Comparison of ENCODE assay signal across 8 cellular contexts in the genomic region with DNA sequence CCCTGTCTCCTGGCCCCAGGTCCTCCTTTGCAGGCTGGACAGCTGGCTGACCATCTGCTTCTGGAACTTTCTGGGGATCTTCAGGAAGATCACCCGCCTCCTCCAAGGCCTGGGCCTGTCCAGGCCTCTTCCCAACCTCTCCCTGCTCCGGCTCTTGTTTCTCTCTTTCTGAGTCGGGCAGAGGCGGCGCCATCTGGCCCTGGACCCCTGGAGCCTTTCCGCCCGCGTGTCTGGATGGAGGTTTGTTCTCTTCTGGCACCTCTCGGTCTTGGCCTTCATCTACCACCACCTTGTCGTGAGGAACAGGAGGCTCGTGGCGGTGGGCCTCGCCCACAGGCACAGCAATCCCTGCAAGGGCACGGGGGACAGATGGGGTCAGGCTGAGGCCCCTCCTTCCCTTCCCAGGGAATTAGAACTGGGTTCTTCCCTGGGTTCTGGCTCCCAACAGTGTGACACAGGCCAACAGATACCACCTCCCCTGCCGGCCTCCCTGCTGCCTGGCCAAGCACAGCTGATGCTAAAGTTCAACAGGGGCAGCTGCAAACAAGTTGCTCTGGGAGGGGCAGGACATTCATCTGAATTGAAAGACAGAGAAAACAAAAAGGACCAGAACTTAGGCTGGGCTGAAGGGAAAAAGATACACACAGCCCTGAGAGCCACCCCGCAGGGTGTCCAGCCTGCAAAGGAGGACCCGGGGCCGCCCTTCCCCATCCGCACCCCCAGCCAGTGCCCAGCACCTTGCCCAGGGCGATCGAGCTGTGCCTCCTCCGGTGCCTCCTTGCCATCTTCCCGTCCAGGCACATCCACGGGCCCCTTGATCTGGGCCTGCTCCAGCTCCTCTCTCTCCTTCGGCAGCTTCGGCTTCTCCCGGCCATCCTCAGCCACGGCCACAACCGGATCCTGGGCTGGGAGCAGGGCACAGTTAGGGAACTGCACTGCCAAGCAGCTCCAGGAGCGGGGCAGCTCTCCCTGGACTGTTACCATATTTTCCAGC. TPM values are rescaled to one million over a fixed set of nuclear protein-coding genes. Genes with fewer than 3 reads are reported as not detected.
DNase-seq lines count a peak whose midpoint lies in the region; ATAC-seq and TF ChIP-seq lines count a peak whose summit lies in the region.

No MANE protein-coding gene starts in this region.

- H3K79me2 ChIP-seq in OCI-LY3 (ENCODE audit: low read length) = no peaks in the 10 kb centered on the region

- intact Hi-C loops in vagina (cut with DNase I) = loop anchor here (10.0 kb wide), 1 partner anchor 342 kb away; no protein-coding TSS in a partner anchor

- DNase-seq in DMS 273 (lab: John Stamatoyannopoulos, UW; ENCODE audit: unreplicated experiment) (peak; percentile 96), islet precursor cell (no peak), vagina (ENCODE audit: extremely low spot score in 2 of 2) (no peak)
- no peak for DNase-seq in effector CD8-positive, alpha-beta T cell (lab: John Stamatoyannopoulos, UW)

- no peak for TF ChIP-seq CTCF in OCI-LY3 (IDR thresholded peaks at IDR 0.05; ENCODE audit: low read depth, low read length)
- no peak for TF ChIP-seq CTCF in vagina (IDR thresholded peaks at IDR 0.05)

- peaks cover 8 to 49% (median 40%) of the 10 kb centered on the region in 11 experiments for H3K36me3 ChIP-seq in BLaER1 treated with 17β-estradiol and CSF1 and Interleukin-3, amounts not matched to agents 10 nM and 100 nM
- peaks cover 23% of the 10 kb centered on the region for H3K36me3 ChIP-seq in OCI-LY3 (replicated peaks; ENCODE audit: low read depth, low read length)
- peaks cover 0 to 12% of the 10 kb centered on the region in 2 donors for H3K36me3 ChIP-seq in vagina

- H3K27me3 ChIP-seq in BLaER1 treated with 17β-estradiol and CSF1 and Interleukin-3, amounts not matched to agents 10 nM and 100 nM = peaks cover 0 to 3% (median 0%) of the 10 kb centered on the region in 11 experiments; a peak in 2 of 22 replicates
- H3K27me3 ChIP-seq in OCI-LY3 (ENCODE audit: low read depth, low read length) = no peaks in the 10 kb centered on the region
- H3K27me3 ChIP-seq in layer of hippocampus (ENCODE audit: control insufficient read depth, insufficient read depth, low read length) = no peaks in the 10 kb centered on the region
- no peaks in the 10 kb centered on the region for H3K27me3 ChIP-seq in vagina

- peaks cover 60 to 92% (median 76%) of the 10 kb centered on the region in 11 experiments; a peak in 21 of 22 replicates for H4K20me1 ChIP-seq in BLaER1 treated with 17β-estradiol and CSF1 and Interleukin-3, amounts not matched to agents 10 nM and 100 nM
- H4K20me1 ChIP-seq in OCI-LY3 (ENCODE audit: insufficient read depth, low read length) = peaks cover 27% of the 10 kb centered on the region

- peak overlapping the region in 9 of 11 experiments; percentile 35 to 77 (median 64); a peak in 17 of 22 replicates for H3K4me2 ChIP-seq in BLaER1 treated with 17β-estradiol and CSF1 and Interleukin-3, amounts not matched to agents 10 nM and 100 nM
- H3K4me2 ChIP-seq in OCI-LY3 (ENCODE audit: low read length) = 0 out of 2 replicates have a peak overlapping the region, but pooled peaks have one; percentile 4

- TF ChIP-seq POLR2A in vagina (IDR thresholded peaks at IDR 0.05) = no peak

- peaks cover 21 to 76% (median 63%) of the 10 kb centered on the region in 10 experiments for H3K4me1 ChIP-seq in BLaER1 treated with 17β-estradiol and CSF1 and Interleukin-3, amounts not matched to agents 10 nM and 100 nM
- peaks cover 12% of the 10 kb centered on the region for H3K4me1 ChIP-seq in OCI-LY3 (ENCODE audit: low read length)
- peaks cover 24% of the 10 kb centered on the region for H3K4me1 ChIP-seq in vagina

- H3K9ac ChIP-seq in BLaER1 treated with 17β-estradiol and CSF1 and Interleukin-3, amounts not matched to agents 10 nM and 100 nM = peak overlapping the region in 10 of 11 experiments; percentile 17 to 57 (median 36); a peak in 16 of 22 replicates
- no peak overlapping the region for H3K9ac ChIP-seq in OCI-LY3 (ENCODE audit: low read length)

- no peak overlapping the region for H3K4me3 ChIP-seq in BLaER1 treated with 17β-estradiol and CSF1 and Interleukin-3, amounts not matched to agents 10 nM and 100 nM
- H3K4me3 ChIP-seq in OCI-LY3 (ENCODE audit: low read length) (no peak overlapping the region), vagina (no peak overlapping the region)

- H3K9me3 ChIP-seq in BLaER1 treated with 17β-estradiol and CSF1 and Interleukin-3, amounts not matched to agents 10 nM and 100 nM (replicated peaks in 1 of 11) = peaks cover 0 to 10% (median 0%) of the 10 kb centered on the region in 11 experiments; a peak in 6 of 22 replicates
- H3K9me3 ChIP-seq in OCI-LY3 (ENCODE audit: insufficient read depth, low read length) = no peaks in the 10 kb centered on the region
- no peaks in the 10 kb centered on the region for H3K9me3 ChIP-seq in vagina

- H3K27ac ChIP-seq in BLaER1 treated with 17β-estradiol and CSF1 and Interleukin-3, amounts not matched to agents 10 nM and 100 nM = peak overlapping the region in 2 of 11 experiments; percentile 27 to 38; a peak in 4 of 22 replicates
- H3K27ac ChIP-seq in OCI-LY3 (ENCODE audit: low read length) = no peak overlapping the region; the same call in 1 of the 2 replicates
- H3K27ac ChIP-seq in layer of hippocampus (ENCODE audit: low read depth, low read length) = peak overlapping the region; percentile 12
- no peak overlapping the region for H3K27ac ChIP-seq in vagina

- H2AFZ ChIP-seq in OCI-LY3 (ENCODE audit: low read depth, low read length) = no peak overlapping the region

- no peak for ATAC-seq in HG02678 (IDR thresholded peaks at IDR 0.05; ENCODE audit: unreplicated experiment)

RNA-seq across cellular contexts. Expression of gene NDUFAF8, which starts 13.5 kb away (rescaled TPM):
- total RNA-seq in vagina = 52.5 TPM

RNA-seq across cellular contexts. Expression of gene TEPSIN, which starts 13.8 kb away (rescaled TPM):
- 35.4 TPM for total RNA-seq in vagina

RNA-seq across cellular contexts. Expression of gene CEP131, which starts 29.9 kb away (rescaled TPM):
- total RNA-seq in vagina = 6.1 TPM

RNA-seq across cellular contexts. Expression of gene SLC38A10, which starts 42.5 kb away (rescaled TPM):
- total RNA-seq in vagina = 67.5 TPM
